8 cellular contexts compared by ENCODE assay signal in the genomic region with DNA sequence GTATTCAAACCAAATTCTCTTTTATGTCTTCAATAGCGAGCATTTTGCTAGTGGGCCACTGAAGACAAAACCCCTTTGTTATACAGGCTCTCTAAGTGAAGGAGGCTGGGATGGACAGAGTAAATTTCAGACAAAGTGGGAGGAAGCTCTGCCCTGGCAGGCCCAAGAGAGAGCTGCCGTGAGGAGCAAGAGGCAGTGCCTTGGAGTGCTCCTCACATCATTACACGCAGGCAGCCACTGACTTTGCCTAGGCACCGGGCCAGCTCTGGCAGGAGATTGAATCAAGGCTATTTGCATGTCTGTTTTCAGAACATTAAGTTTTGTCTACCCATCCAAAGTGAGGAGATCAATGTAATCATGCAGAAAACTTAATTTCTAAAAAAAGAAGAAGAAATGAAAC.
DNase-seq lines count a peak whose midpoint lies in the region; ATAC-seq and TF ChIP-seq lines count a peak whose summit lies in the region.

No MANE protein-coding gene starts in this region.

- no peaks in the 10 kb centered on the region for H3K27me3 ChIP-seq in heart right ventricle
- no peaks in the 10 kb centered on the region for H3K27me3 ChIP-seq in upper lobe of right lung

- DNase-seq in NCI-H1105 treated with DMSO at 0.1 percent for 48 hours (lab: John Stamatoyannopoulos, UW) (peak; percentile 16), NCI-H1105 (lab: John Stamatoyannopoulos, UW) (no peak), LNCaP clone FGC (ENCODE audit: low read depth) (peak; percentile 54), heart right ventricle (peak; percentile 63 to 81), upper lobe of right lung (peak; percentile 86), T-helper 2 cell (no peak), NCI-H187 treated with DMSO at 0.1 percent for 48 hours (lab: John Stamatoyannopoulos, UW) (no peak), NCI-H345 treated with DMSO at 0.1 percent for 48 hours (lab: John Stamatoyannopoulos, UW; ENCODE audit: unreplicated experiment) (no peak)

- H3K9me3 ChIP-seq in heart right ventricle (no peaks in the 10 kb centered on the region), upper lobe of right lung (no peaks in the 10 kb centered on the region)

- H3K4me3 ChIP-seq in LNCaP clone FGC (ENCODE audit: low read depth, low read length), result no peak overlapping the region
- no peak overlapping the region for H3K4me3 ChIP-seq in heart right ventricle
- no peak overlapping the region for H3K4me3 ChIP-seq in upper lobe of right lung

- TF ChIP-seq CTCF in LNCaP clone FGC (IDR thresholded peaks at IDR 0.05; ENCODE audit: control insufficient read depth, extremely low read depth, insufficient read depth), result no peak
- no peak for TF ChIP-seq CTCF in heart right ventricle (IDR thresholded peaks at IDR 0.05)
- TF ChIP-seq CTCF in upper lobe of right lung (IDR thresholded peaks at IDR 0.05), result no peak

- H3K36me3 ChIP-seq in heart right ventricle (no peaks in the 10 kb centered on the region), upper lobe of right lung (no peaks in the 10 kb centered on the region)

- WGBS in heart right ventricle, 2 donors, result 29 to 31% methylated on average over 4 of the region's 4 CpGs

- intact Hi-C loops in heart right ventricle (cut with DNase I) (loop anchor here in 5 of 10 donors (5.0 to 10.0 kb wide), 5 partner anchors 106 to 334 kb away; a partner anchor contains a TSS), upper lobe of right lung (cut with DNase I) (no loop called here)

- ATAC-seq in heart right ventricle (peak in 7 of 8 donors; percentile 47 to 82 (median 69)), upper lobe of right lung (peak; percentile 70)

- H3K4me1 ChIP-seq in heart right ventricle (peaks cover 2 to 41% (median 27%) of the 10 kb centered on the region in 9 donors), upper lobe of right lung (peaks cover 19% of the 10 kb centered on the region)

- H3K27ac ChIP-seq in heart right ventricle, result peak overlapping the region in 5 of 10 donors; percentile 5 to 62 (median 44)
- no peak overlapping the region for H3K27ac ChIP-seq in upper lobe of right lung

Comparison
In these comparisons a context has a peak if more than half of its experiments do, and no peak if none do; other contexts are left out.
1. DNase-seq: peak in NCI-H1105 treated with DMSO at 0.1 percent for 48 hours (single experiment), LNCaP clone FGC (single experiment), heart right ventricle (2 of 2) and upper lobe of right lung (single experiment); none in NCI-H1105 (single experiment), T-helper 2 cell (0 of 5), NCI-H187 treated with DMSO at 0.1 percent for 48 hours (single experiment) and NCI-H345 treated with DMSO at 0.1 percent for 48 hours (single experiment).